In genomic region chr15:70014860-70015490, GRCh38 we compare ENCODE assay signal across 9 cellular contexts.
DNase-seq lines count a peak whose midpoint lies in the region; ATAC-seq and TF ChIP-seq lines count a peak whose summit lies in the region.
"Had no signal": no experiment of that assay in that cellular context is flagged by ENCODE, and none has a peak within 500 bp of the region (broad histone marks: within the 10 kb centered on the region; RNA-seq: fewer than 3 reads in every experiment).

No MANE protein-coding gene starts in this region.

- peaks cover 3 to 4% of the 10 kb centered on the region in 2 donors for H3K9me3 Mint-ChIP-seq in activated naive CD4-positive, alpha-beta T cell treated with anti-CD3 and anti-CD28 coated beads, Interleukin-2, amount 50 U/mL, for 72 hours

- H3K27ac Mint-ChIP-seq in activated naive CD4-positive, alpha-beta T cell treated with anti-CD3 and anti-CD28 coated beads, Interleukin-2, amount 50 U/mL, for 72 hours, result no peak overlapping the region

- H3K36me3 ChIP-seq in mucosa of descending colon (ENCODE audit: low read depth) (no peaks in the 10 kb centered on the region), uterus (no peaks in the 10 kb centered on the region)

- no peak for TF ChIP-seq POLR2A in uterus (IDR thresholded peaks at IDR 0.05)

- H3K4me1 ChIP-seq in mucosa of descending colon (ENCODE audit: low read depth) (no peaks in the 10 kb centered on the region), uterus (no peaks in the 10 kb centered on the region)

- intact Hi-C loops in mucosa of descending colon (cut with DNase I, micrococcal nuclease) (no loop called here), uterus (cut with DNase I; ENCODE audit: low total_unique reads) (no loop called here)

- peak; percentile 56 for ATAC-seq in GM18858 (IDR thresholded peaks at IDR 0.05; ENCODE audit: unreplicated experiment)
- ATAC-seq in GM21723 (IDR thresholded peaks at IDR 0.05; ENCODE audit: unreplicated experiment), result peak; percentile 71
- ATAC-seq in HG03558 (IDR thresholded peaks at IDR 0.05; ENCODE audit: extremely low read depth, unreplicated experiment), result peak; percentile 70
- ATAC-seq in mucosa of descending colon, result peak; percentile 74
- ATAC-seq in activated naive CD4-positive, alpha-beta T cell treated with anti-CD3 and anti-CD28 coated beads, Interleukin-2, amount 50 U/mL, for 72 hours, result no peak

- peaks cover 15 to 16% of the 10 kb centered on the region in 2 donors for H3K36me3 Mint-ChIP-seq in activated naive CD4-positive, alpha-beta T cell treated with anti-CD3 and anti-CD28 coated beads, Interleukin-2, amount 50 U/mL, for 72 hours

- H3K9me3 ChIP-seq in mucosa of descending colon, result no peaks in the 10 kb centered on the region
- H3K9me3 ChIP-seq in uterus, result no peaks in the 10 kb centered on the region

- DNase-seq in mucosa of descending colon (peak in 2 of 3 donors; percentile 35 to 80), NCI-H345 treated with DMSO at 0.1 percent for 48 hours (lab: John Stamatoyannopoulos, UW; ENCODE audit: unreplicated experiment) (no peak), uterus (no peak)
- DNase-seq in central memory CD4-positive, alpha-beta T cell, result no peak
- no peak for DNase-seq in activated naive CD4-positive, alpha-beta T cell treated with anti-CD3 and anti-CD28 coated beads, Interleukin-2, amount 50 U/mL, for 72 hours (ENCODE audit: low spot score in 2 of 2)
- DNase-seq: stimulated activated CD8-positive, alpha-beta memory T cell treated with anti-CD3 and anti-CD28 coated beads, Interleukin-4, amount 100 ng/mL, for 48 hours had no signal

- H3K4me3 ChIP-seq in mucosa of descending colon, result no peak overlapping the region
- no peak overlapping the region for H3K4me3 ChIP-seq in uterus

- no peak for TF ChIP-seq CTCF in mucosa of descending colon (IDR thresholded peaks at IDR 0.05)
- no peak for TF ChIP-seq CTCF in uterus (IDR thresholded peaks at IDR 0.05)

- no peak overlapping the region for H3K27ac ChIP-seq in uterus

- H3K27me3 ChIP-seq in uterus, result no peaks in the 10 kb centered on the region

Comparison
In these comparisons a context has a peak if more than half of its experiments do, and no peak if none do; other contexts are left out.
1. ATAC-seq: peak in GM18858 (single experiment), GM21723 (single experiment), HG03558 (single experiment) and mucosa of descending colon (single experiment); none in activated naive CD4-positive, alpha-beta T cell treated with anti-CD3 and anti-CD28 coated beads, Interleukin-2, amount 50 U/mL, for 72 hours (0 of 2).
2. DNase-seq: peak in mucosa of descending colon (2 of 3); none in NCI-H345 treated with DMSO at 0.1 percent for 48 hours (single experiment), central memory CD4-positive, alpha-beta T cell (single experiment), uterus (0 of 2) and activated naive CD4-positive, alpha-beta T cell treated with anti-CD3 and anti-CD28 coated beads, Interleukin-2, amount 50 U/mL, for 72 hours (0 of 2).